ENCODE assay signal across 8 cellular contexts in genomic region chr3:113210608-113211369, GRCh38. TPM values are rescaled to one million over a fixed set of nuclear protein-coding genes. Genes with fewer than 3 reads are reported as not detected.
DNase-seq lines count a peak whose midpoint lies in the region; ATAC-seq, FAIRE-seq and TF ChIP-seq lines count a peak whose summit lies in the region.

No MANE protein-coding gene starts in this region.

- peak overlapping the region; percentile 64 for H2AK5ac ChIP-seq in IMR-90 (ENCODE audit: low read depth, low read length)

- H3K4me1 Mint-ChIP-seq in stimulated activated naive CD8-positive, alpha-beta T cell treated with anti-CD3 and anti-CD28 coated beads, Interleukin-15, amount 100 ng/mL, for 72 hours = peaks cover 19% of the 10 kb centered on the region

- CTCF ChIA-PET in IMR-90 (lab: Yijun Ruan, JAX) = interaction anchor here (1.2 kb wide), 1 partner anchor 48 kb away, joined by 3 read pairs; no protein-coding TSS in a partner anchor
- CTCF ChIA-PET in GM12878 (lab: Yijun Ruan, JAX) = no interaction called here

- peak overlapping the region; percentile 69 for H3K23ac ChIP-seq in IMR-90 (ENCODE audit: low read depth, low read length)

- TF ChIP-seq RAD21 in IMR-90 (IDR thresholded peaks at IDR 0.05; ENCODE audit: low read length) = no peak
- TF ChIP-seq RAD21 in GM12878 (IDR thresholded peaks at IDR 0.05; ENCODE audit: insufficient read depth, low read depth, low read length) = no peak

- no peak for TF ChIP-seq EP300 in GM12878 (IDR thresholded peaks at IDR 0.05; ENCODE audit: borderline replicate concordance in 1 of 2, control insufficient read depth in 1 of 2, low read depth in 2 of 2, low read length in 2 of 2)

- dilution Hi-C loops in IMR-90 (cut with HindIII; ENCODE audit: low sequenced_read_pairs, unreplicated experiment) = no loop called here
- dilution Hi-C loops in keratinocyte (cut with MboI; ENCODE audit: extremely low pct_ligation_motif_present, low sequenced_read_pairs) = no loop called here

- H3K56ac ChIP-seq in IMR-90 (ENCODE audit: extremely low read depth, insufficient read depth, low read length) = peak overlapping the region; percentile 58; the same call in 1 of the 2 replicates

- no peak for TF ChIP-seq POLR2A in IMR-90 (IDR thresholded peaks at IDR 0.05; ENCODE audit: low read depth, low read length)
- TF ChIP-seq POLR2A in GM12878 (IDR thresholded peaks at IDR 0.05; ENCODE audit: low read depth, low read length) = no peak

- no peaks in the 10 kb centered on the region for H3K36me3 ChIP-seq in IMR-90 (ENCODE audit: control insufficient read depth, insufficient read depth, low read length)
- H3K36me3 ChIP-seq in GM12878 (ENCODE audit: control insufficient read depth in 2 of 2, insufficient read depth in 2 of 2, low read length in 1 of 2) = no peaks in the 10 kb centered on the region
- no peaks in the 10 kb centered on the region for H3K36me3 ChIP-seq in keratinocyte (ENCODE audit: control insufficient read depth in 2 of 2, extremely low read depth in 1 of 2, insufficient read depth in 2 of 2, low read length in 2 of 2)

- H4K20me1 ChIP-seq in IMR-90 (ENCODE audit: insufficient read depth, low read length) (no peaks in the 10 kb centered on the region), GM12878 (ENCODE audit: control insufficient read depth, insufficient read depth) (no peaks in the 10 kb centered on the region), keratinocyte (ENCODE audit: control insufficient read depth, extremely low read depth, insufficient read depth, low read length) (no peaks in the 10 kb centered on the region)

- no TSS peak for BruUV-seq in IMR-90 (replicated peaks; lab: Mats Ljungman, UMichigan)
- no TSS peak for BruUV-seq in GM12878 (replicated peaks; lab: Mats Ljungman, UMichigan)

- peaks cover 16% of the 10 kb centered on the region for H3K4me1 ChIP-seq in IMR-90 (ENCODE audit: control insufficient read depth, insufficient read depth, low read length)
- H3K4me1 ChIP-seq in GM12878 (ENCODE audit: control insufficient read depth, insufficient read depth, low read length) = no peaks in the 10 kb centered on the region
- H3K4me1 ChIP-seq in keratinocyte (ENCODE audit: control insufficient read depth, extremely low read depth, insufficient read depth, low read length) = peaks cover 32% of the 10 kb centered on the region

- H4K91ac ChIP-seq in IMR-90 (ENCODE audit: insufficient read depth, low read depth, low read length) = peak overlapping the region; percentile 79

- H3K9me3 ChIP-seq in IMR-90 (ENCODE audit: control insufficient read depth, insufficient read depth, low read length) (no peaks in the 10 kb centered on the region), GM12878 (replicated peaks; ENCODE audit: control insufficient read depth, insufficient read depth, low read length) (no peaks in the 10 kb centered on the region), keratinocyte (ENCODE audit: control insufficient read depth, low read depth, low read length) (no peaks in the 10 kb centered on the region)

- peak overlapping the region; percentile 25 for H2AK9ac ChIP-seq in IMR-90 (replicated peaks; ENCODE audit: low read depth, low read length, poor library complexity)

- H2AFZ ChIP-seq in IMR-90 (replicated peaks; ENCODE audit: low read length, poor library complexity) = peak overlapping the region; percentile 93
- no peak overlapping the region for H2AFZ ChIP-seq in GM12878 (ENCODE audit: control insufficient read depth, low read depth, low read length)
- H2AFZ ChIP-seq in keratinocyte (ENCODE audit: control insufficient read depth, low read length) = peak overlapping the region; percentile 77

- peak overlapping the region; percentile 93; the same call in 2 of the 3 replicates for H2BK15ac ChIP-seq in IMR-90 (ENCODE audit: low read depth, low read length)

- POLR2A ChIA-PET in IMR-90 (lab: Charles Lee; ENCODE audit: unreplicated experiment) (interaction anchor here (0.8 kb wide), 1 partner anchor 17 kb away, joined by 3 read pairs; no protein-coding TSS in a partner anchor), GM12878 (lab: Charles Lee) (no interaction called here)

- no peaks in the 10 kb centered on the region; the same call in 1 of the 2 replicates for H3K27me3 ChIP-seq in IMR-90 (ENCODE audit: control insufficient read depth, insufficient read depth, low read length)
- peaks cover 12 to 28% of the 10 kb centered on the region in 2 experiments for H3K27me3 ChIP-seq in GM12878 (replicated peaks in 1 of 2; ENCODE audit: control insufficient read depth in 2 of 2, insufficient read depth in 2 of 2, low read length in 1 of 2)
- no peaks in the 10 kb centered on the region for H3K27me3 ChIP-seq in keratinocyte (ENCODE audit: control insufficient read depth, extremely low read depth, insufficient read depth, low read length)

- no peaks in the 10 kb centered on the region for H3K9me3 Mint-ChIP-seq in stimulated activated naive CD8-positive, alpha-beta T cell treated with anti-CD3 and anti-CD28 coated beads, Interleukin-15, amount 100 ng/mL, for 72 hours

- H3K4me2 ChIP-seq in IMR-90 (ENCODE audit: low read depth, low read length) (peak overlapping the region; percentile 72), GM12878 (ENCODE audit: control insufficient read depth, insufficient read depth) (peak overlapping the region; percentile 77), keratinocyte (ENCODE audit: control insufficient read depth, extremely low read depth, insufficient read depth, low read depth, low read length) (peak overlapping the region; percentile 99)

- H3K27ac Mint-ChIP-seq in stimulated activated naive CD8-positive, alpha-beta T cell treated with anti-CD3 and anti-CD28 coated beads, Interleukin-15, amount 100 ng/mL, for 72 hours = no peak overlapping the region

- peak overlapping the region; percentile 76 to 86 for H4K8ac ChIP-seq in IMR-90 (ENCODE audit: low read depth in 2 of 2, low read length in 2 of 2)

- peak overlapping the region; percentile 81 to 83 for H3K4me3 Mint-ChIP-seq in stimulated activated naive CD8-positive, alpha-beta T cell treated with anti-CD3 and anti-CD28 coated beads, Interleukin-15, amount 100 ng/mL, for 72 hours

- RAD21 ChIA-PET in GM12878 (lab: Charles Lee; ENCODE audit: unreplicated experiment) = no interaction called here

- no peaks in the 10 kb centered on the region for H3K79me2 ChIP-seq in GM12878 (ENCODE audit: control insufficient read depth, insufficient read depth, low read length)
- peaks cover 7% of the 10 kb centered on the region for H3K79me2 ChIP-seq in keratinocyte (ENCODE audit: control insufficient read depth, insufficient read depth, low read length)

- ATAC-seq in IMR-90 (ENCODE audit: low read depth) (peak; percentile 12), GM12878 (no peak), GM18907 (IDR thresholded peaks at IDR 0.05; ENCODE audit: unreplicated experiment) (no peak)
- ATAC-seq in stimulated activated naive CD8-positive, alpha-beta T cell treated with anti-CD3 and anti-CD28 coated beads, Interleukin-15, amount 100 ng/mL, for 72 hours = no peak

- H3K27ac ChIP-seq in IMR-90 (ENCODE audit: insufficient read depth, low read length) = peak overlapping the region; percentile 92
- H3K27ac ChIP-seq in GM12878 (ENCODE audit: control insufficient read depth, insufficient read depth) = no peak overlapping the region
- H3K27ac ChIP-seq in keratinocyte (ENCODE audit: control insufficient read depth, insufficient read depth, low read length) = peak overlapping the region; percentile 48

- intact Hi-C loops in IMR-90 (cut with micrococcal nuclease) (loop anchor here (5.0 kb wide), 4 partner anchors 43 to 568 kb away; partner anchors contain the start of gene CCDC80), GM12878 (cut with micrococcal nuclease; ENCODE audit: unreplicated experiment) (no loop called here)

- 4% methylated on average over 3 of the region's 24 CpGs; no CpG with 5 or more reads in 1 of the 2 experiments for WGBS in IMR-90 (ENCODE audit: extremely low coverage in 2 of 2, insufficient read length in 1 of 2), 2 experiments
- 59% methylated on average over 24 of the region's 24 CpGs for WGBS in GM12878 (ENCODE audit: insufficient coverage, insufficient replicate concordance, low lambda C conversion rate, missing lambda C conversion rate)

- TF ChIP-seq CTCF in IMR-90 (conservative IDR thresholded peaks at IDR 0.05; ENCODE audit: low read depth, low read length) (no peak), GM12878 (IDR thresholded peaks at IDR 0.05 in 2 of 3, conservative IDR thresholded peaks at IDR 0.05 in 1 of 3; ENCODE audit: control insufficient read depth in 2 of 3, extremely low read depth in 1 of 3, insufficient read depth in 1 of 3, low read depth in 3 of 3, low read length in 3 of 3) (no peak), keratinocyte (optimal IDR thresholded peaks at IDR 0.05 in 1 of 3, IDR thresholded peaks at IDR 0.05 in 1 of 3, conservative IDR thresholded peaks at IDR 0.05 in 1 of 3; ENCODE audit: extremely low read depth in 1 of 3, insufficient read depth in 2 of 3, low read length in 3 of 3) (no peak)

- H2BK120ac ChIP-seq in IMR-90 (ENCODE audit: low read depth, low read length) = peak overlapping the region; percentile 86

- H3K4me3 ChIP-seq in IMR-90 (ENCODE audit: insufficient read depth, low read depth, low read length) = peak overlapping the region; percentile 76
- H3K4me3 ChIP-seq in GM12878 = peak overlapping the region; percentile 46; the same call in 1 of the 2 replicates
- peak overlapping the region; percentile 79 to 86 (median 82) for H3K4me3 ChIP-seq in keratinocyte (ENCODE audit: control insufficient read depth in 2 of 3, extremely low read depth in 1 of 3, insufficient read depth in 2 of 3, low read depth in 1 of 3, low read length in 3 of 3)

- H3K9ac ChIP-seq in IMR-90 (ENCODE audit: low read depth, low read length) = peak overlapping the region; percentile 64
- H3K9ac ChIP-seq in GM12878 (ENCODE audit: control insufficient read depth, insufficient read depth, low read length) = no peak overlapping the region
- H3K9ac ChIP-seq in keratinocyte (ENCODE audit: control insufficient read depth, extremely low read depth, insufficient read depth, low read length) = peak overlapping the region; percentile 77

- in situ Hi-C loops in IMR-90 (cut with MboI; ENCODE audit: low sequenced_read_pairs) = no loop called here
- in situ Hi-C loops in GM12878 (cut with MboI) = no loop called here

- peak overlapping the region; percentile 79; the same call in 1 of the 2 replicates for H3K14ac ChIP-seq in IMR-90 (replicated peaks; ENCODE audit: low read depth, low read length)

- peak overlapping the region; percentile 28 for H2BK5ac ChIP-seq in IMR-90 (ENCODE audit: low read depth, low read length, poor library complexity, severe bottlenecking)

- peak overlapping the region; percentile 25 for H3K18ac ChIP-seq in IMR-90 (ENCODE audit: low read depth, low read length)

- no peaks in the 10 kb centered on the region for H3K9me1 ChIP-seq in IMR-90 (ENCODE audit: insufficient read depth, low read length)
- no peaks in the 10 kb centered on the region for H3K9me1 ChIP-seq in keratinocyte (ENCODE audit: control insufficient read depth, extremely low read depth, insufficient read depth, low read length)

- peaks cover 8 to 11% of the 10 kb centered on the region in 2 experiments; a peak in 2 of 4 replicates for H3K79me1 ChIP-seq in IMR-90 (ENCODE audit: low read depth in 1 of 2, low read length in 2 of 2)

- peak overlapping the region; percentile 32 for H4K5ac ChIP-seq in IMR-90 (ENCODE audit: low read depth, low read length)

- H3K4ac ChIP-seq in IMR-90 (ENCODE audit: low read depth, low read length) = peak overlapping the region; percentile 83

- peak overlapping the region; percentile 51; the same call in 1 of the 2 replicates for H2BK20ac ChIP-seq in IMR-90 (ENCODE audit: low read depth, low read length)

- SMC1A ChIA-PET in GM12878 (lab: Charles Lee; ENCODE audit: uncharacterized antibody, unreplicated experiment) = no interaction called here

- no peak for DNase-seq in IMR-90
- no peak for DNase-seq in GM12878 (ENCODE audit: low read depth, low spot score)
- no peak for DNase-seq in keratinocyte (ENCODE audit: low read depth, low spot score)
- DNase-seq in stimulated activated naive CD8-positive, alpha-beta T cell treated with anti-CD3 and anti-CD28 coated beads, Interleukin-15, amount 100 ng/mL, for 72 hours = no peak
- DNase-seq in stimulated activated CD8-positive, alpha-beta memory T cell treated with anti-CD3 and anti-CD28 coated beads, Interleukin-4, amount 100 ng/mL, for 48 hours = no peak
- DNase-seq in NCI-H69 (lab: John Stamatoyannopoulos, UW) = no peak
- no peak for DNase-seq in CD1c-positive myeloid dendritic cell (ENCODE audit: extremely low spot score)

- H3K27me3 Mint-ChIP-seq in stimulated activated naive CD8-positive, alpha-beta T cell treated with anti-CD3 and anti-CD28 coated beads, Interleukin-15, amount 100 ng/mL, for 72 hours = peaks cover 80% of the 10 kb centered on the region

- FAIRE-seq in GM12878 (lab: Jason Lieb, UNC) (no peak), keratinocyte (lab: Jason Lieb, UNC) (no peak)

RNA-seq across cellular contexts. Expression of gene BOC, which starts 0.6 kb away (rescaled TPM):
- total RNA-seq in IMR-90 (2012; rRNA removed) = 5.3 and 6.8 TPM in 2 replicates
- polyA plus RNA-seq in IMR-90 (2012; rRNA removed) = 13.6 and 15.2 TPM in 2 replicates
- 7.2 and 13.2 TPM in 2 replicates for polyA plus RNA-seq in IMR-90 (2012; cell fraction: cytosol; rRNA removed)
- 15.6 and 22.1 TPM in 2 replicates for polyA plus RNA-seq in IMR-90 (2012; cell fraction: nucleus; rRNA removed; ENCODE audit: low replicate concordance)
- total RNA-seq in GM12878 (2013; cell fraction: nucleolus; rRNA removed) = 0.17 TPM in 1 of 2 replicates, not detected in the other
- 0.05 TPM in 1 of 2 replicates, not detected in the other for total RNA-seq in GM12878 (2014; rRNA removed)
- total RNA-seq in GM12878 (2014; rRNA removed; fragmentation: Illumina TruSeq; extraction: Trizol) = not detected in 2 replicates
- 0.13 TPM in 1 of 2 replicates, not detected in the other for total RNA-seq in GM12878 (2021)
- polyA plus RNA-seq in GM12878 (2011; ENCODE audit: low read depth) = not detected
- polyA plus RNA-seq in GM12878 (2011; rRNA removed) = not detected in 2 replicates
- polyA plus RNA-seq in GM12878 (2011; cell fraction: cytosol; rRNA removed) = not detected in 2 replicates
- 0.07 and 0.09 TPM in 2 replicates for polyA plus RNA-seq in GM12878 (2011; cell fraction: nucleus; rRNA removed)
- polyA plus RNA-seq in GM12878 (2012) = 0.04 TPM in 1 of 2 replicates, not detected in the other
- polyA plus RNA-seq in GM12878 (2014; fragmentation: Illumina TruSeq; extraction: Trizol) = 0.18 TPM in 1 of 2 replicates, not detected in the other
- polyA plus RNA-seq in GM12878 (2014; fragmentation: Nextera tagmentation; extraction: Ambion mirVana) = not detected
- 0.19 TPM in 1 of 2 replicates, not detected in the other for polyA plus RNA-seq in GM12878 (2014; rRNA removed)
- not detected for polyA plus RNA-seq in GM12878 (2016; fragmentation: Nextera tagmentation; extraction: Ambion mirVana)
- polyA minus RNA-seq in GM12878 (2011; rRNA and poly(A)+ RNA removed) = not detected in 2 replicates
- polyA minus RNA-seq in GM12878 (2011; cell fraction: cytosol; rRNA and poly(A)+ RNA removed) = not detected in 2 replicates
- 0.24 TPM in 1 of 2 replicates, not detected in the other for polyA minus RNA-seq in GM12878 (2011; cell fraction: nucleus; rRNA and poly(A)+ RNA removed)
- 9.3 to 11.3 TPM (median 11.2 TPM) in 3 replicates for polyA plus RNA-seq in keratinocyte
- 7.9 TPM for polyA plus RNA-seq in keratinocyte (2011; ENCODE audit: low read depth)
- polyA plus RNA-seq in keratinocyte (2011; cell fraction: cytosol; rRNA removed) = 8.5 and 12.4 TPM in 2 replicates
- 17.8 and 22.0 TPM in 2 replicates for polyA plus RNA-seq in keratinocyte (2011; cell fraction: nucleus; rRNA removed)
- polyA plus RNA-seq in keratinocyte (2012; ENCODE audit: low replicate concordance) = 5.5 and 8.0 TPM in 2 replicates
- 16.0 to 20.6 TPM (median 16.2 TPM) in 3 replicates for polyA minus RNA-seq in keratinocyte
- polyA minus RNA-seq in keratinocyte (2011; cell fraction: cytosol; rRNA and poly(A)+ RNA removed) = 5.9 TPM
- polyA minus RNA-seq in keratinocyte (2011; cell fraction: nucleus; rRNA and poly(A)+ RNA removed) = 16.7 and 20.6 TPM in 2 replicates

Comparison
In these comparisons a context has a peak if more than half of its experiments do, and no peak if none do; other contexts are left out.
1. RNA of gene BOC, which starts 0.6 kb away (polyA plus RNA-seq): 7.2 to 22.1 TPM in IMR-90 and 5.5 to 22.0 TPM in keratinocyte; 0.04 to 0.19 TPM in GM12878; every median in the first group is over 4 times any median in the second.
2. Peak in every context shown above with its lines, with median percentiles within 50 percentile points of each other: H3K4me2 ChIP-seq and H3K4me3 ChIP-seq.